In genomic region chr11:101448881-101449442, GRCh38 we compare ENCODE assay signal across 34 cellular contexts.
"Had no signal": no experiment of that assay in that cellular context is flagged by ENCODE, and none has a peak within 500 bp of the region (broad histone marks: within the 10 kb centered on the region; RNA-seq: fewer than 3 reads in every experiment).

No MANE protein-coding gene starts in this region.

- ATAC-seq: activated naive CD4-positive, alpha-beta T cell treated with anti-CD3 and anti-CD28 coated beads, Interleukin-2, amount 50 U/mL, for 72 hours; activated naive CD8-positive, alpha-beta T cell treated with anti-CD3 and anti-CD28 coated beads, Interleukin-2, amount 50 U/mL, for 24 hours; activated T-cell treated with anti-CD3 and anti-CD28 coated beads, Interleukin-2, amount 50 U/mL, for 4 hours had no signal

- H3K4me1 ChIP-seq: SJCRH30 had no signal

- H3K9me3 ChIP-seq: MG63, SJCRH30 had no signal

- H3K36me3 ChIP-seq: MG63, SJCRH30 had no signal

- DNase-seq: activated B cell treated with CpG ODN at 0.5 μM for 24 hours; activated CD4-positive, alpha-beta memory T cell treated with anti-CD3 and anti-CD28 coated beads for 36 hours; activated CD4-positive, alpha-beta T cell treated with anti-CD3 and anti-CD28 coated beads for 4 hours; activated CD4-positive, alpha-beta T cell treated with anti-CD3 and anti-CD28 coated beads, Interleukin-2, amount 50 U/mL, for 1 hour; activated CD4-positive, CD25-positive, alpha-beta regulatory T cell treated with anti-CD3 and anti-CD28 coated beads, Interleukin-2, amount 50 U/mL, for 72 hours; activated CD8-positive, alpha-beta memory T cell treated with anti-CD3 and anti-CD28 coated beads, Interleukin-2, amount 50 U/mL, for 4 hours; activated gamma-delta T cell treated with Interleukin-2 at 50 U/mL for 16 hours; activated naive CD4-positive, alpha-beta T cell treated with anti-CD3 and anti-CD28 coated beads for 36 hours; activated naive CD8-positive, alpha-beta T cell treated with anti-CD3 and anti-CD28 coated beads, Interleukin-2, amount 50 U/mL, for 24 hours; activated T-cell treated with anti-CD3 and anti-CD28 coated beads for 4 hours; activated T-cell treated with anti-CD3 and anti-CD28 coated beads, Interleukin-2, amount 50 U/mL, for 4 hours; anterior cingulate cortex; caudate nucleus; cerebellar nuclear complex; Kasumi-1; KG1; MG63; NCI-H1048; NCI-H1105 treated with DMSO at 0.1 percent for 48 hours; NCI-H1436; NCI-H1694; NCI-H1930; NCI-H2081 treated with DMSO at 0.1 percent for 48 hours; NCI-H345; NCI-H524 treated with DMSO at 0.1 percent for 48 hours; NK-92 treated with Interleukin-12 subunit alpha and Interleukin-12 subunit beta, amount 100 ng/mL, for 24 hours; SHP77; SJCRH30; SW 1271; T-helper 1 cell; T-helper 2 cell; T-helper 9 cell had no signal

- H3K27ac ChIP-seq: SJCRH30, VCaP had no signal

- H3K4me3 ChIP-seq: MG63, SJCRH30 had no signal

- H3K27me3 ChIP-seq: MG63, SJCRH30 had no signal
